ENCODE assay signal across 16 cellular contexts in genomic region chr14:49134940-49135339, GRCh38.
DNase-seq lines count a peak whose midpoint lies in the region; ATAC-seq, FAIRE-seq and TF ChIP-seq lines count a peak whose summit lies in the region.
"Had no signal": no experiment of that assay in that cellular context is flagged by ENCODE, and none has a peak within 500 bp of the region (broad histone marks: within the 10 kb centered on the region; RNA-seq: fewer than 3 reads in every experiment).

No MANE protein-coding gene starts in this region.

- H3K4me3 ChIP-seq in HCT116 (replicated peaks in 1 of 2; ENCODE audit: low read depth in 1 of 2, low read length in 2 of 2) (no peak overlapping the region), OCI-LY7 (ENCODE audit: low read depth, low read length, poor library complexity, severe bottlenecking) (no peak overlapping the region), kidney (ENCODE audit: low read length in 2 of 2) (no peak overlapping the region)
- H3K4me3 ChIP-seq: ascending aorta, pancreas, skin epidermis, thyroid gland had no signal

- H3K4me2 ChIP-seq in HCT116 (ENCODE audit: low read length) (no peak overlapping the region), OCI-LY7 (ENCODE audit: low read length) (no peak overlapping the region)

- TF ChIP-seq RAD21 in HCT116 (IDR thresholded peaks at IDR 0.05; ENCODE audit: low read depth): peak; percentile 23; the same call in 1 of the 2 replicates

- H3K36me3 Mint-ChIP-seq in natural killer cell treated with Interleukin-12 subunit alpha and Interleukin-12 subunit beta and Interleukin-15 and Interleukin-18, amount 100 ng/mL, for 72 hours: no peaks in the 10 kb centered on the region

- no peak overlapping the region for H3K27ac ChIP-seq in C4-2B
- H3K27ac ChIP-seq in HCT116 (ENCODE audit: low read depth, low read length): no peak overlapping the region
- H3K27ac ChIP-seq in OCI-LY7 (ENCODE audit: low read depth, low read length, poor library complexity, severe bottlenecking): no peak overlapping the region
- H3K27ac ChIP-seq in kidney (ENCODE audit: low read depth in 2 of 2, low read length in 2 of 2): no peak overlapping the region
- H3K27ac ChIP-seq: ascending aorta, pancreas, skin epidermis, thyroid gland had no signal

- no peak overlapping the region for H3K27ac Mint-ChIP-seq in natural killer cell treated with Interleukin-12 subunit alpha and Interleukin-12 subunit beta and Interleukin-15 and Interleukin-18, amount 100 ng/mL, for 72 hours

- H3K9me3 Mint-ChIP-seq in natural killer cell treated with Interleukin-12 subunit alpha and Interleukin-12 subunit beta and Interleukin-15 and Interleukin-18, amount 100 ng/mL, for 72 hours: peaks cover 2% of the 10 kb centered on the region

- H4K20me1 ChIP-seq in HCT116 (ENCODE audit: insufficient read depth) (no peaks in the 10 kb centered on the region), OCI-LY7 (ENCODE audit: insufficient read depth, low read length) (no peaks in the 10 kb centered on the region)

- H3K9me2 ChIP-seq in HCT116 (ENCODE audit: insufficient read depth) (no peaks in the 10 kb centered on the region), OCI-LY7 (ENCODE audit: insufficient read depth, low read length) (no peaks in the 10 kb centered on the region)

- no peak for ATAC-seq in HCT116
- ATAC-seq in natural killer cell treated with Interleukin-12 subunit alpha and Interleukin-12 subunit beta and Interleukin-15 and Interleukin-18, amount 100 ng/mL, for 72 hours: no peak
- ATAC-seq in GM21619 (IDR thresholded peaks at IDR 0.05; ENCODE audit: unreplicated experiment): no peak
- ATAC-seq: left lobe of liver, pancreas had no signal

- peak; percentile 0 for DNase-seq in HCT116 (ENCODE audit: low read depth, low spot score)
- DNase-seq in OCI-LY7 (ENCODE audit: low spot score): peak; percentile 14
- no peak for DNase-seq in kidney
- DNase-seq in head of caudate nucleus: no peak
- no peak for DNase-seq in SW480 (ENCODE audit: low spot score)
- no peak for DNase-seq in natural killer cell treated with Interleukin-12 subunit alpha and Interleukin-12 subunit beta and Interleukin-15 and Interleukin-18, amount 100 ng/mL, for 72 hours (ENCODE audit: low spot score)
- DNase-seq: activated CD4-positive, alpha-beta T cell treated with anti-CD3 and anti-CD28 coated beads, Interleukin-2, amount 50 U/mL, for 1 hour; NCI-H187; pancreas; thyroid gland had no signal

- FAIRE-seq in kidney (lab: Jason Lieb, UNC): no peak
- FAIRE-seq: HTR-8/SVneo, pancreas had no signal

- RAD21 ChIA-PET in HCT116 (lab: Charles Lee; ENCODE audit: low non-redundant PET in 1 of 2, low total read pairs in 2 of 2, uncharacterized antibody in 2 of 2, unreplicated experiment in 2 of 2): no interaction called here

- H3K79me2 ChIP-seq in HCT116 (ENCODE audit: insufficient read depth, low read length) (no peaks in the 10 kb centered on the region), OCI-LY7 (ENCODE audit: insufficient read depth, low read depth, low read length) (no peaks in the 10 kb centered on the region)

- H3K4me1 ChIP-seq in HCT116 (ENCODE audit: control insufficient read depth in 1 of 2, insufficient read depth in 2 of 2, low read length in 2 of 2) (no peaks in the 10 kb centered on the region), OCI-LY7 (ENCODE audit: insufficient read depth, low read length, poor library complexity, severe bottlenecking) (no peaks in the 10 kb centered on the region), kidney (ENCODE audit: control insufficient read depth in 1 of 2, insufficient read depth in 1 of 2, low read depth in 1 of 2, low read length in 2 of 2) (no peaks in the 10 kb centered on the region)
- H3K4me1 ChIP-seq: ascending aorta, pancreas had no signal

- intact Hi-C loops in HCT116 (cut with micrococcal nuclease) (no loop called here), OCI-LY7 (cut with micrococcal nuclease; ENCODE audit: unreplicated experiment) (no loop called here), kidney (cut with DNase I) (no loop called here), head of caudate nucleus (cut with DNase I) (no loop called here)

- CTCF ChIA-PET in HCT116 (lab: Charles Lee): no interaction called here
- CTCF ChIA-PET in OCI-LY7 (lab: Charles Lee; ENCODE audit: unreplicated experiment): no interaction called here

- H3K4me1 Mint-ChIP-seq in natural killer cell treated with Interleukin-12 subunit alpha and Interleukin-12 subunit beta and Interleukin-15 and Interleukin-18, amount 100 ng/mL, for 72 hours (ENCODE audit: low read depth in 2 of 2): no peaks in the 10 kb centered on the region

- H3K36me3 ChIP-seq in HCT116 (ENCODE audit: control insufficient read depth in 1 of 2, insufficient read depth in 2 of 2, low read length in 2 of 2) (no peaks in the 10 kb centered on the region), OCI-LY7 (ENCODE audit: insufficient read depth, low read length) (no peaks in the 10 kb centered on the region), kidney (ENCODE audit: control insufficient read depth in 1 of 2, insufficient read depth in 2 of 2, low read length in 2 of 2) (no peaks in the 10 kb centered on the region)
- H3K36me3 ChIP-seq: ascending aorta, pancreas, thyroid gland had no signal

- no peak for TF ChIP-seq POLR2A in HCT116 (IDR thresholded peaks at IDR 0.05; ENCODE audit: borderline replicate concordance, extremely low read depth, insufficient read depth, insufficient read length)

- no TSS peak for BruUV-seq in HCT116 (replicated peaks; lab: Mats Ljungman, UMichigan)
- no TSS peak for BruUV-seq in OCI-LY7 (replicated peaks; lab: Mats Ljungman, UMichigan)

- no peak overlapping the region for H2AFZ ChIP-seq in HCT116 (ENCODE audit: low read depth, low read length, poor library complexity, severe bottlenecking)
- H2AFZ ChIP-seq in OCI-LY7 (ENCODE audit: low read length): no peak overlapping the region

- H3K27me3 ChIP-seq in HCT116 (ENCODE audit: insufficient read depth, low read length): no peaks in the 10 kb centered on the region
- H3K27me3 ChIP-seq: ascending aorta, pancreas, thyroid gland had no signal

- H3K27me3 Mint-ChIP-seq in natural killer cell treated with Interleukin-12 subunit alpha and Interleukin-12 subunit beta and Interleukin-15 and Interleukin-18, amount 100 ng/mL, for 72 hours: no peaks in the 10 kb centered on the region

- H3K9ac ChIP-seq in HCT116 (ENCODE audit: low read length) (no peak overlapping the region), kidney (ENCODE audit: low read length in 2 of 2) (no peak overlapping the region)

- TF ChIP-seq CTCF in C4-2B (conservative IDR thresholded peaks at IDR 0.05) (peak; percentile 24), HCT116 (IDR thresholded peaks at IDR 0.05 in 2 of 3, conservative IDR thresholded peaks at IDR 0.05 in 1 of 3; ENCODE audit: borderline replicate concordance in 1 of 3, insufficient read depth in 1 of 3, low read depth in 2 of 3, low read length in 2 of 3) (peak in 1 of 3 experiments; percentile 9; a peak in 2 of 6 replicates), OCI-LY7 (conservative IDR thresholded peaks at IDR 0.05; ENCODE audit: low read length) (peak; percentile 45), kidney (IDR thresholded peaks at IDR 0.05; ENCODE audit: borderline replicate concordance, extremely low read depth, insufficient read depth) (peak; percentile 6)

- no peak overlapping the region for H3K4me3 Mint-ChIP-seq in natural killer cell treated with Interleukin-12 subunit alpha and Interleukin-12 subunit beta and Interleukin-15 and Interleukin-18, amount 100 ng/mL, for 72 hours

- no peaks in the 10 kb centered on the region for H3K9me3 ChIP-seq in HCT116 (ENCODE audit: control insufficient read depth in 1 of 2, insufficient read depth in 1 of 2, low read depth in 1 of 2, low read length in 2 of 2)
- H3K9me3 ChIP-seq in OCI-LY7 (ENCODE audit: low read length): no peaks in the 10 kb centered on the region
- no peaks in the 10 kb centered on the region for H3K9me3 ChIP-seq in kidney (ENCODE audit: control insufficient read depth in 1 of 2, low read length in 2 of 2)
- H3K9me3 ChIP-seq: ascending aorta, pancreas, thyroid gland had no signal

- POLR2A ChIA-PET in HCT116 (lab: Charles Lee) (no interaction called here), OCI-LY7 (lab: Charles Lee) (no interaction called here)

TF ChIP-seq in HCT116, 20 proteins besides CTCF, POLR2A, EP300 and RAD21:
- TF ChIP-seq JUND (IDR thresholded peaks at IDR 0.05) (no peak), TCF7L2 (IDR thresholded peaks at IDR 0.05; ENCODE audit: borderline replicate concordance, extremely low read depth, insufficient read depth, insufficient read length) (no peak), SIN3A (IDR thresholded peaks at IDR 0.05; ENCODE audit: low read depth) (no peak), ZBTB33 (IDR thresholded peaks at IDR 0.05; ENCODE audit: extremely low read depth, insufficient replicate concordance, low read length) (no peak), ELF1 (IDR thresholded peaks at IDR 0.05; ENCODE audit: borderline replicate concordance, low read depth) (no peak), SRF (IDR thresholded peaks at IDR 0.05; ENCODE audit: low read depth) (no peak)

Comparison
In these comparisons a context has a peak if more than half of its experiments do, and no peak if none do; other contexts are left out.
1. DNase-seq: peak in HCT116 (single experiment) and OCI-LY7 (single experiment); none in kidney (single experiment), head of caudate nucleus (0 of 42), SW480 (single experiment) and natural killer cell treated with Interleukin-12 subunit alpha and Interleukin-12 subunit beta and Interleukin-15 and Interleukin-18, amount 100 ng/mL, for 72 hours (single experiment).